ENCODE assay signal across 22 cellular contexts in genomic region chr10:132865236-132865635, GRCh38.
DNase-seq lines count a peak whose midpoint lies in the region; ATAC-seq lines count a peak whose summit lies in the region.
"Had no signal": no experiment of that assay in that cellular context is flagged by ENCODE, and none has a peak within 500 bp of the region (broad histone marks: within the 10 kb centered on the region; RNA-seq: fewer than 3 reads in every experiment).

No MANE protein-coding gene starts in this region.

- H3K4me1 Mint-ChIP-seq in T-helper 2 cell treated with Interferon-gamma antibody and Interleukin-4, amounts not matched to agents 5 μg/mL and 100 μg/mL, for 36 hours (ENCODE audit: low read depth), result no peaks in the 10 kb centered on the region

- no peaks in the 10 kb centered on the region for H3K36me3 ChIP-seq in H7 (replicated peaks; ENCODE audit: control insufficient read depth, insufficient read depth, low read length)
- H3K36me3 ChIP-seq: HAP-1, prostate gland had no signal

- no peaks in the 10 kb centered on the region for H3K27me3 Mint-ChIP-seq in T-helper 2 cell treated with Interferon-gamma antibody and Interleukin-4, amounts not matched to agents 5 μg/mL and 100 μg/mL, for 36 hours (ENCODE audit: low read depth)

- H3K4me3 Mint-ChIP-seq in T-helper 2 cell treated with Interferon-gamma antibody and Interleukin-4, amounts not matched to agents 5 μg/mL and 100 μg/mL, for 36 hours, result no peak overlapping the region
- H3K4me3 Mint-ChIP-seq: activated naive CD8-positive, alpha-beta T cell; stimulated activated naive CD8-positive, alpha-beta T cell treated with anti-CD3 and anti-CD28 coated beads, Interleukin-15, amount 100 ng/mL, for 72 hours had no signal

- no peak overlapping the region for H3K27ac Mint-ChIP-seq in T-helper 2 cell treated with Interferon-gamma antibody and Interleukin-4, amounts not matched to agents 5 μg/mL and 100 μg/mL, for 36 hours
- H3K27ac Mint-ChIP-seq: activated naive CD8-positive, alpha-beta T cell; stimulated activated naive CD8-positive, alpha-beta T cell treated with anti-CD3 and anti-CD28 coated beads, Interleukin-15, amount 100 ng/mL, for 72 hours had no signal

- H3K4me3 ChIP-seq in H7 (ENCODE audit: insufficient read depth, low read depth, low read length), result no peak overlapping the region
- H3K4me3 ChIP-seq: HAP-1, prostate gland, smooth muscle cell had no signal

- no peaks in the 10 kb centered on the region for H3K27me3 ChIP-seq in H7 (ENCODE audit: control insufficient read depth, insufficient read depth, low read length)

- no peaks in the 10 kb centered on the region for H3K36me3 Mint-ChIP-seq in T-helper 2 cell treated with Interferon-gamma antibody and Interleukin-4, amounts not matched to agents 5 μg/mL and 100 μg/mL, for 36 hours (ENCODE audit: low read depth)
- H3K36me3 Mint-ChIP-seq: activated naive CD8-positive, alpha-beta T cell had no signal

- peak; percentile 18 for DNase-seq in activated CD4-positive, CD25-positive, alpha-beta regulatory T cell treated with anti-CD3 and anti-CD28 coated beads, Interleukin-2, amount 50 U/mL, for 72 hours
- peak; percentile 61 for DNase-seq in H7
- peak; percentile 6 for DNase-seq in left ventricle myocardium superior
- peak; percentile 40 for DNase-seq in sciatic nerve (ENCODE audit: low spot score)
- DNase-seq in AG08395 (ENCODE audit: low spot score), result no peak
- no peak for DNase-seq in T-helper 2 cell treated with Interferon-gamma antibody and Interleukin-4, amounts not matched to agents 5 μg/mL and 100 μg/mL, for 36 hours (ENCODE audit: low spot score)
- DNase-seq in NCI-H510A treated with DMSO at 0.1 percent for 48 hours (lab: John Stamatoyannopoulos, UW), result no peak
- DNase-seq: activated CD4-positive, alpha-beta T cell treated with anti-CD3 and anti-CD28 coated beads for 4 hours; COR-L47; KG1; kidney glomerular epithelial cell; NCI-H1930; NCI-H345; stimulated activated CD4-positive, alpha-beta T cell treated with anti-CD3 and anti-CD28 coated beads, Interleukin-4, amount 100 ng/mL, for 24 hours; trophoblast cell had no signal

- H3K9me3 Mint-ChIP-seq in T-helper 2 cell treated with Interferon-gamma antibody and Interleukin-4, amounts not matched to agents 5 μg/mL and 100 μg/mL, for 36 hours, result no peaks in the 10 kb centered on the region
- H3K9me3 Mint-ChIP-seq: stimulated activated naive CD8-positive, alpha-beta T cell treated with anti-CD3 and anti-CD28 coated beads, Interleukin-15, amount 100 ng/mL, for 72 hours had no signal

- ATAC-seq in activated CD4-positive, CD25-positive, alpha-beta regulatory T cell treated with anti-CD3 and anti-CD28 coated beads, Interleukin-2, amount 50 U/mL, for 24 hours, result no peak
- no peak for ATAC-seq in left ventricle myocardium superior
- no peak for ATAC-seq in sciatic nerve
- ATAC-seq: naive thymus-derived CD8-positive, alpha-beta T cell; stimulated activated naive CD8-positive, alpha-beta T cell treated with anti-CD3 and anti-CD28 coated beads, Interleukin-15, amount 100 ng/mL, for 72 hours had no signal

- intact Hi-C loops in left ventricle myocardium superior (cut with micrococcal nuclease) (no loop called here), sciatic nerve (cut with DNase I) (no loop called here)

Comparison
In these comparisons a context has a peak if more than half of its experiments do, and no peak if none do; other contexts are left out.
1. DNase-seq: peak in activated CD4-positive, CD25-positive, alpha-beta regulatory T cell treated with anti-CD3 and anti-CD28 coated beads, Interleukin-2, amount 50 U/mL, for 72 hours (single experiment), H7 (single experiment), left ventricle myocardium superior (single experiment) and sciatic nerve (single experiment); none in AG08395 (single experiment), T-helper 2 cell treated with Interferon-gamma antibody and Interleukin-4, amounts not matched to agents 5 μg/mL and 100 μg/mL, for 36 hours (single experiment) and NCI-H510A treated with DMSO at 0.1 percent for 48 hours (single experiment).